3 cellular contexts compared by ENCODE assay signal in the genomic region with DNA sequence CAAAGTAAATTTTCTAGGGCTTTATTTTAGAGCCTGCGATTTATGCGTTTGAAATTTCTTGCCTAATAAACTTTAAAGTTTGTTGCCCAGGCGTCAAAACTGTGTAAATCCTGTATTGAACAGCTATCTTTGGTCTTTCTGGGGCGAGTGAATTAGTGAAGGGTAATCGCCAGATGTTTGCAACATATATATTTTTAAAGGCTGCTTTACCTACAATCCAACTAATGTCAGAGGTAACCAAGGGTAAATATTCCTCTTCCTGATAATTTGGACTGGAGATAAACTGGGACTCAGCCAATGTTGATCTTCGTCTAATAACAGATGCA.
TF ChIP-seq lines count a peak whose summit lies in the region.

No MANE protein-coding gene starts in this region.

TF ChIP-seq in SK-N-SH, 30 proteins besides CTCF, POLR2A, EP300 and RAD21 (continued from another document):
- TF ChIP-seq, protein P1, sequence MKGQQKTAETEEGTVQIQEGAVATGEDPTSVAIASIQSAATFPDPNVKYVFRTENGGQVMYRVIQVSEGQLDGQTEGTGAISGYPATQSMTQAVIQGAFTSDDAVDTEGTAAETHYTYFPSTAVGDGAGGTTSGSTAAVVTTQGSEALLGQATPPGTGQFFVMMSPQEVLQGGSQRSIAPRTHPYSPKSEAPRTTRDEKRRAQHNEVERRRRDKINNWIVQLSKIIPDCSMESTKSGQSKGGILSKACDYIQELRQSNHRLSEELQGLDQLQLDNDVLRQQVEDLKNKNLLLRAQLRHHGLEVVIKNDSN (IDR thresholded peaks at IDR 0.05; ENCODE audit: borderline replicate concordance, low read depth): no peak
- TF ChIP-seq SMC3 (IDR thresholded peaks at IDR 0.05; ENCODE audit: low read depth, low read length) (no peak), MXI1 (IDR thresholded peaks at IDR 0.05; ENCODE audit: low read depth, low read length) (no peak), NFIC (IDR thresholded peaks at IDR 0.05; ENCODE audit: borderline replicate concordance) (no peak), JUND (IDR thresholded peaks at IDR 0.05) (no peak), NRF1 (IDR thresholded peaks at IDR 0.05; ENCODE audit: low read depth, low read length) (no peak)
- TF ChIP-seq, protein P2, sequence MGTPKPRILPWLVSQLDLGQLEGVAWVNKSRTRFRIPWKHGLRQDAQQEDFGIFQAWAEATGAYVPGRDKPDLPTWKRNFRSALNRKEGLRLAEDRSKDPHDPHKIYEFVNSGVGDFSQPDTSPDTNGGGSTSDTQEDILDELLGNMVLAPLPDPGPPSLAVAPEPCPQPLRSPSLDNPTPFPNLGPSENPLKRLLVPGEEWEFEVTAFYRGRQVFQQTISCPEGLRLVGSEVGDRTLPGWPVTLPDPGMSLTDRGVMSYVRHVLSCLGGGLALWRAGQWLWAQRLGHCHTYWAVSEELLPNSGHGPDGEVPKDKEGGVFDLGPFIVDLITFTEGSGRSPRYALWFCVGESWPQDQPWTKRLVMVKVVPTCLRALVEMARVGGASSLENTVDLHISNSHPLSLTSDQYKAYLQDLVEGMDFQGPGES (IDR thresholded peaks at IDR 0.05; ENCODE audit: low read depth, low read length): no peak
- TF ChIP-seq, protein P3, sequence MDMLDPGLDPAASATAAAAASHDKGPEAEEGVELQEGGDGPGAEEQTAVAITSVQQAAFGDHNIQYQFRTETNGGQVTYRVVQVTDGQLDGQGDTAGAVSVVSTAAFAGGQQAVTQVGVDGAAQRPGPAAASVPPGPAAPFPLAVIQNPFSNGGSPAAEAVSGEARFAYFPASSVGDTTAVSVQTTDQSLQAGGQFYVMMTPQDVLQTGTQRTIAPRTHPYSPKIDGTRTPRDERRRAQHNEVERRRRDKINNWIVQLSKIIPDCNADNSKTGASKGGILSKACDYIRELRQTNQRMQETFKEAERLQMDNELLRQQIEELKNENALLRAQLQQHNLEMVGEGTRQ (IDR thresholded peaks at IDR 0.05; ENCODE audit: borderline replicate concordance, low read depth, low read length): no peak
- TF ChIP-seq, protein P4, sequence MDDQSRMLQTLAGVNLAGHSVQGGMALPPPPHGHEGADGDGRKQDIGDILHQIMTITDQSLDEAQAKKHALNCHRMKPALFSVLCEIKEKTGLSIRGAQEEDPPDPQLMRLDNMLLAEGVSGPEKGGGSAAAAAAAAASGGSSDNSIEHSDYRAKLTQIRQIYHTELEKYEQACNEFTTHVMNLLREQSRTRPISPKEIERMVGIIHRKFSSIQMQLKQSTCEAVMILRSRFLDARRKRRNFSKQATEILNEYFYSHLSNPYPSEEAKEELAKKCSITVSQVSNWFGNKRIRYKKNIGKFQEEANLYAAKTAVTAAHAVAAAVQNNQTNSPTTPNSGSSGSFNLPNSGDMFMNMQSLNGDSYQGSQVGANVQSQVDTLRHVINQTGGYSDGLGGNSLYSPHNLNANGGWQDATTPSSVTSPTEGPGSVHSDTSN (IDR thresholded peaks at IDR 0.05): no peak

TF ChIP-seq in SK-N-SH treated with all-trans-retinoic acid at 6 μM for 48 hours, 23 proteins besides CTCF, POLR2A, EP300 and RAD21 (continued from another document):
- TF ChIP-seq, protein P5, sequence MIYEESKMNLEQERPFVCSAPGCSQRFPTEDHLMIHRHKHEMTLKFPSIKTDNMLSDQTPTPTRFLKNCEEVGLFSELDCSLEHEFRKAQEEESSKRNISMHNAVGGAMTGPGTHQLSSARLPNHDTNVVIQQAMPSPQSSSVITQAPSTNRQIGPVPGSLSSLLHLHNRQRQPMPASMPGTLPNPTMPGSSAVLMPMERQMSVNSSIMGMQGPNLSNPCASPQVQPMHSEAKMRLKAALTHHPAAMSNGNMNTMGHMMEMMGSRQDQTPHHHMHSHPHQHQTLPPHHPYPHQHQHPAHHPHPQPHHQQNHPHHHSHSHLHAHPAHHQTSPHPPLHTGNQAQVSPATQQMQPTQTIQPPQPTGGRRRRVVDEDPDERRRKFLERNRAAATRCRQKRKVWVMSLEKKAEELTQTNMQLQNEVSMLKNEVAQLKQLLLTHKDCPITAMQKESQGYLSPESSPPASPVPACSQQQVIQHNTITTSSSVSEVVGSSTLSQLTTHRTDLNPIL (CRISPR knock-in tag; IDR thresholded peaks at IDR 0.05; ENCODE audit: low read depth): no peak
- TF ChIP-seq ZNF8 (CRISPR knock-in tag; IDR thresholded peaks at IDR 0.05): no peak
- no peak for TF ChIP-seq RARB (CRISPR knock-in tag; IDR thresholded peaks at IDR 0.05)
- TF ChIP-seq ESRRG (CRISPR knock-in tag; IDR thresholded peaks at IDR 0.05): no peak
- no peak for TF ChIP-seq BACH2 (CRISPR knock-in tag; IDR thresholded peaks at IDR 0.05; ENCODE audit: borderline replicate concordance)
- TF ChIP-seq TOX (CRISPR knock-in tag; IDR thresholded peaks at IDR 0.05; ENCODE audit: borderline replicate concordance): no peak
- TF ChIP-seq ZC3H10 (CRISPR knock-in tag; IDR thresholded peaks at IDR 0.05): no peak
- no peak for TF ChIP-seq ZNF70 (CRISPR knock-in tag; IDR thresholded peaks at IDR 0.05)
- no peak for TF ChIP-seq ISL1 (CRISPR knock-in tag; IDR thresholded peaks at IDR 0.05)
- TF ChIP-seq, protein P6, sequence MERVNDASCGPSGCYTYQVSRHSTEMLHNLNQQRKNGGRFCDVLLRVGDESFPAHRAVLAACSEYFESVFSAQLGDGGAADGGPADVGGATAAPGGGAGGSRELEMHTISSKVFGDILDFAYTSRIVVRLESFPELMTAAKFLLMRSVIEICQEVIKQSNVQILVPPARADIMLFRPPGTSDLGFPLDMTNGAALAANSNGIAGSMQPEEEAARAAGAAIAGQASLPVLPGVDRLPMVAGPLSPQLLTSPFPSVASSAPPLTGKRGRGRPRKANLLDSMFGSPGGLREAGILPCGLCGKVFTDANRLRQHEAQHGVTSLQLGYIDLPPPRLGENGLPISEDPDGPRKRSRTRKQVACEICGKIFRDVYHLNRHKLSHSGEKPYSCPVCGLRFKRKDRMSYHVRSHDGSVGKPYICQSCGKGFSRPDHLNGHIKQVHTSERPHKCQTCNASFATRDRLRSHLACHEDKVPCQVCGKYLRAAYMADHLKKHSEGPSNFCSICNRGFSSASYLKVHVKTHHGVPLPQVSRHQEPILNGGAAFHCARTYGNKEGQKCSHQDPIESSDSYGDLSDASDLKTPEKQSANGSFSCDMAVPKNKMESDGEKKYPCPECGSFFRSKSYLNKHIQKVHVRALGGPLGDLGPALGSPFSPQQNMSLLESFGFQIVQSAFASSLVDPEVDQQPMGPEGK (CRISPR knock-in tag; IDR thresholded peaks at IDR 0.05; ENCODE audit: borderline replicate concordance): no peak
- no peak for TF ChIP-seq ZFP3 (CRISPR knock-in tag; IDR thresholded peaks at IDR 0.05)
- no peak for TF ChIP-seq CSDC2 (CRISPR knock-in tag; IDR thresholded peaks at IDR 0.05)

TF ChIP-seq in WTC11, 78 proteins besides CTCF, POLR2A, EP300 and RAD21 (continued from another document):
- TF ChIP-seq, protein P7, sequence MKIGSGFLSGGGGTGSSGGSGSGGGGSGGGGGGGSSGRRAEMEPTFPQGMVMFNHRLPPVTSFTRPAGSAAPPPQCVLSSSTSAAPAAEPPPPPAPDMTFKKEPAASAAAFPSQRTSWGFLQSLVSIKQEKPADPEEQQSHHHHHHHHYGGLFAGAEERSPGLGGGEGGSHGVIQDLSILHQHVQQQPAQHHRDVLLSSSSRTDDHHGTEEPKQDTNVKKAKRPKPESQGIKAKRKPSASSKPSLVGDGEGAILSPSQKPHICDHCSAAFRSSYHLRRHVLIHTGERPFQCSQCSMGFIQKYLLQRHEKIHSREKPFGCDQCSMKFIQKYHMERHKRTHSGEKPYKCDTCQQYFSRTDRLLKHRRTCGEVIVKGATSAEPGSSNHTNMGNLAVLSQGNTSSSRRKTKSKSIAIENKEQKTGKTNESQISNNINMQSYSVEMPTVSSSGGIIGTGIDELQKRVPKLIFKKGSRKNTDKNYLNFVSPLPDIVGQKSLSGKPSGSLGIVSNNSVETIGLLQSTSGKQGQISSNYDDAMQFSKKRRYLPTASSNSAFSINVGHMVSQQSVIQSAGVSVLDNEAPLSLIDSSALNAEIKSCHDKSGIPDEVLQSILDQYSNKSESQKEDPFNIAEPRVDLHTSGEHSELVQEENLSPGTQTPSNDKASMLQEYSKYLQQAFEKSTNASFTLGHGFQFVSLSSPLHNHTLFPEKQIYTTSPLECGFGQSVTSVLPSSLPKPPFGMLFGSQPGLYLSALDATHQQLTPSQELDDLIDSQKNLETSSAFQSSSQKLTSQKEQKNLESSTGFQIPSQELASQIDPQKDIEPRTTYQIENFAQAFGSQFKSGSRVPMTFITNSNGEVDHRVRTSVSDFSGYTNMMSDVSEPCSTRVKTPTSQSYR (CRISPR knock-in tag; IDR thresholded peaks at IDR 0.05): no peak
- TF ChIP-seq NFATC4 (CRISPR knock-in tag; IDR thresholded peaks at IDR 0.05) (no peak), TEAD4 (CRISPR knock-in tag; IDR thresholded peaks at IDR 0.05) (no peak), NFYB (CRISPR knock-in tag; conservative IDR thresholded peaks at IDR 0.05; ENCODE audit: low read depth) (no peak), ESRRA (CRISPR knock-in tag; IDR thresholded peaks at IDR 0.05; ENCODE audit: borderline replicate concordance) (no peak), ZNF671 (CRISPR knock-in tag; IDR thresholded peaks at IDR 0.05) (no peak), ELF4 (CRISPR knock-in tag; IDR thresholded peaks at IDR 0.05; ENCODE audit: low read depth) (no peak), NR3C1 (CRISPR knock-in tag; conservative IDR thresholded peaks at IDR 0.05; ENCODE audit: low read depth) (no peak), ZNF219 (CRISPR knock-in tag; IDR thresholded peaks at IDR 0.05; ENCODE audit: borderline replicate concordance) (no peak), RELA (CRISPR knock-in tag; IDR thresholded peaks at IDR 0.05; ENCODE audit: borderline replicate concordance) (no peak)
- TF ChIP-seq, protein P3 (CRISPR knock-in tag; IDR thresholded peaks at IDR 0.05): no peak
